Comparison of ENCODE assay signal across 8 cellular contexts in the genomic region with DNA sequence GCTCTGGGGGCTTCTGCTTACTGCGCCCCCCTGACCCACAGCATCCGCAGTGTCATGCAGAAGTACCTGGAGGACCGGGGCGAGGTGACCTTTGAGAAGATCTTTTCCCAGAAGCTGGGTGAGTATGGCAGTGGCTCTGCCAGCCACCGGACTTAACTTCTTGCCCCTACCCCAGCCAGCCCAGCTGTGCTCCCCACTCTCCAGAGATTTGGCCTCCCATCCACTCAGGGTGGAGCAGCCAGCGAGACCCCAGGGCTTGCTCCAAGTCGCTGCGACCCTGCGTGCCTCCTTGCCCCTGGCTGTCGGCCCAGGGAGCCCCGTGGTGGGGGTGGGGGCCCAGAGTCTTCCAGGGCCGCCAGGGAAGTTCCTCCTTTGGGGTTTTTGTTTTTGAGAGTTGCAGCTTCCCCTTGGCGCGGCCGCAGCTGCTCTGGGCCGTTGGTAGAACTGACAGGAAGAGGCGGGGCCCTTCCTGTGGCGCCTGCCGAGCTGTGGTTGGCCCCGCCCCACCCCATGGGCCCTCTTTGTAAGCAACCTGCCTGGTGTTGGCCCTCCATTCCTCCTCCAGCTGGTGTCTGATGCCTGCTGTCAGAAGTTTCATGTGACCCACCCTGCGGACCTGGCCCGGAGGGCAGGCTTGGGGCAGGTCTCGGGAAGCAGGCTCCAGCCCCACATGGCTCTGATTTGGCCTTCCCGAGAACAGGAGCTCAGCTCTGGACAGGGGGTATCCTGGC. TPM values are rescaled to one million over a fixed set of nuclear protein-coding genes. Genes with fewer than 3 reads are reported as not detected.
DNase-seq lines count a peak whose midpoint lies in the region; ATAC-seq, FAIRE-seq and TF ChIP-seq lines count a peak whose summit lies in the region.

No MANE protein-coding gene starts in this region.

- no peak overlapping the region for H3K14ac ChIP-seq in H1 (ENCODE audit: insufficient read length)

- peak overlapping the region; percentile 21 to 54; a peak in 3 of 4 replicates for H3K4me2 ChIP-seq in H1 (ENCODE audit: insufficient read depth in 1 of 2, low read depth in 2 of 2, low read length in 2 of 2)

- FAIRE-seq in H1 (lab: Jason Lieb, UNC), result no peak

- H3K56ac ChIP-seq in H1 (replicated peaks; ENCODE audit: insufficient read length, low read depth, low read length), result peak overlapping the region; percentile 8

- no peaks in the 10 kb centered on the region for H3K27me3 ChIP-seq in H1 (replicated peaks in 1 of 4; ENCODE audit: control insufficient read depth in 3 of 4, extremely low read depth in 1 of 4, insufficient read depth in 3 of 4, low read length in 3 of 4)
- H3K27me3 ChIP-seq in muscle layer of duodenum (ENCODE audit: low read depth, low read length), result no peaks in the 10 kb centered on the region

- peak overlapping the region; percentile 99 for H3K27ac Mint-ChIP-seq in activated CD8-positive, alpha-beta T cell treated with anti-CD3 and anti-CD28 coated beads, Interleukin-2, amount 10 ng/mL, durations not matched to agents 7 days and 5 days

- peak overlapping the region; percentile 86 for H2BK5ac ChIP-seq in H1 (ENCODE audit: low read depth, low read length)

- WGBS in H1 (ENCODE audit: extremely low coverage in 1 of 2, insufficient coverage in 1 of 2, insufficient read length in 1 of 2, insufficient replicate concordance in 2 of 2, low coverage in 1 of 2, low lambda C conversion rate in 2 of 2, missing lambda C conversion rate in 1 of 2), 2 experiments, result 59% methylated on average over 23 of the region's 24 CpGs; no CpG with 5 or more reads in 1 of the 2 experiments

- H3K23me2 ChIP-seq in H1 (ENCODE audit: low read depth, low read length), result no peaks in the 10 kb centered on the region; the same call in 1 of the 2 replicates

- H3K4me3 Mint-ChIP-seq in activated CD8-positive, alpha-beta T cell treated with anti-CD3 and anti-CD28 coated beads, Interleukin-2, amount 10 ng/mL, durations not matched to agents 7 days and 5 days, result peak overlapping the region; percentile 81

- no peaks in the 10 kb centered on the region for H3K9me3 Mint-ChIP-seq in activated CD8-positive, alpha-beta T cell treated with anti-CD3 and anti-CD28 coated beads, Interleukin-2, amount 10 ng/mL, durations not matched to agents 7 days and 5 days (ENCODE audit: insufficient read depth)

- H2BK120ac ChIP-seq in H1 (replicated peaks; ENCODE audit: low read depth, low read length), result peak overlapping the region; percentile 72

- CTCF ChIA-PET in activated CD8-positive, alpha-beta T cell treated with anti-CD3 and anti-CD28 coated beads, Interleukin-2, amount 10 ng/mL, durations not matched to agents 7 days and 5 days (lab: Charles Lee), result interaction anchor here (0.9 to 3.2 kb wide), 13 partner anchors 10 to 105 kb away, joined by 3 to 36 read pairs (median 6); partner anchors contain the start of genes ANKRD13D and POLD4
- CTCF ChIA-PET in H1 (lab: Charles Lee; ENCODE audit: partially characterized antibody), result interaction anchor here (0.6 to 3.7 kb wide), 14 partner anchors 11 to 1586 kb away, joined by 3 to 27 read pairs (median 4); partner anchors contain the start of genes ANKRD13D and GRK2

- H3K36me3 Mint-ChIP-seq in activated CD8-positive, alpha-beta T cell treated with anti-CD3 and anti-CD28 coated beads, Interleukin-2, amount 10 ng/mL, durations not matched to agents 7 days and 5 days (ENCODE audit: low read depth), result peaks cover 87% of the 10 kb centered on the region

- peaks cover 2 to 10% of the 10 kb centered on the region in 2 experiments for H4K20me1 ChIP-seq in H1 (replicated peaks in 1 of 2; ENCODE audit: control insufficient read depth in 1 of 2, insufficient read depth in 2 of 2, low read length in 2 of 2)

- POLR2A ChIA-PET in activated CD8-positive, alpha-beta T cell treated with anti-CD3 and anti-CD28 coated beads, Interleukin-2, amount 10 ng/mL, durations not matched to agents 7 days and 5 days (lab: Charles Lee), result interaction anchor here (0.9 to 5.3 kb wide), 11 partner anchors 9 to 141 kb away, joined by 3 to 94 read pairs (median 5); partner anchors contain the start of genes ANKRD13D, GRK2, POLD4 and SSH3
- POLR2A ChIA-PET in H1 (lab: Charles Lee; ENCODE audit: partially characterized antibody), result interaction anchor here (0.6 to 1.1 kb wide), 6 partner anchors 9 to 1746 kb away, joined by 3 to 5 read pairs (median 4); partner anchors contain the start of gene ANKRD13D

- no peak overlapping the region for H2AFZ ChIP-seq in H1 (ENCODE audit: low read length)

- peak overlapping the region; percentile 41 for H3K4ac ChIP-seq in H1 (replicated peaks; ENCODE audit: insufficient read length, low read depth, low read length)

- H2BK20ac ChIP-seq in H1 (ENCODE audit: low read length), result 0 out of 2 replicates have a peak overlapping the region, but pooled peaks have one; percentile 80

- H3K36me3 ChIP-seq in H1 (ENCODE audit: control insufficient read depth in 2 of 4, insufficient read depth in 4 of 4, low read length in 3 of 4) (peaks cover 12 to 28% (median 26%) of the 10 kb centered on the region in 4 experiments), muscle layer of duodenum (ENCODE audit: control insufficient read depth in 1 of 2, insufficient read depth in 2 of 2, low read length in 2 of 2) (peaks cover 28 to 35% of the 10 kb centered on the region in 2 donors)

- H3K79me2 ChIP-seq in H1 (ENCODE audit: control insufficient read depth in 1 of 2, insufficient read depth in 2 of 2, low read length in 2 of 2), result peaks cover 0 to 31% of the 10 kb centered on the region in 2 experiments; a peak in 3 of 4 replicates

- H3K4me1 ChIP-seq in H1 (replicated peaks in 1 of 4; ENCODE audit: control insufficient read depth in 3 of 4, insufficient read depth in 4 of 4, low read length in 3 of 4), result peaks cover 0 to 24% (median 15%) of the 10 kb centered on the region in 4 experiments; a peak in 6 of 7 replicates
- peaks cover 21 to 62% of the 10 kb centered on the region in 2 donors for H3K4me1 ChIP-seq in muscle layer of duodenum (ENCODE audit: control insufficient read depth in 1 of 2, insufficient read depth in 2 of 2, low read length in 2 of 2)

- H4K91ac ChIP-seq in H1 (replicated peaks; ENCODE audit: insufficient read length, low read length), result peak overlapping the region; percentile 90

- H3K23ac ChIP-seq in H1 (ENCODE audit: insufficient read length), result no peak overlapping the region

- H4K8ac ChIP-seq in H1 (ENCODE audit: extremely low read depth, insufficient read depth, low read length), result peak overlapping the region; percentile 3; the same call in 1 of the 2 replicates

- peak overlapping the region; percentile 8 for H4K5ac ChIP-seq in H1 (ENCODE audit: insufficient read length, low read depth, low read length)

- peaks cover 77% of the 10 kb centered on the region for H3K4me1 Mint-ChIP-seq in activated CD8-positive, alpha-beta T cell treated with anti-CD3 and anti-CD28 coated beads, Interleukin-2, amount 10 ng/mL, durations not matched to agents 7 days and 5 days (ENCODE audit: low read depth)

- H2BK15ac ChIP-seq in H1 (ENCODE audit: low read length), result peak overlapping the region; percentile 88; the same call in 1 of the 2 replicates

- no peak for TF ChIP-seq RAD21 in H1 (IDR thresholded peaks at IDR 0.05 in 1 of 2, conservative IDR thresholded peaks at IDR 0.05 in 1 of 2; ENCODE audit: low read depth in 2 of 2, low read length in 2 of 2)

- 0 out of 4 replicates have a peak, but pooled peaks of 1 of the 3 experiments have one; percentile 3 for TF ChIP-seq CTCF in H1 (IDR thresholded peaks at IDR 0.05; ENCODE audit: control extremely low read depth in 1 of 3, insufficient read depth in 1 of 3, low read depth in 1 of 3, low read length in 3 of 3)

- H3K18ac ChIP-seq in H1 (ENCODE audit: extremely low read depth, low read length), result peak overlapping the region; percentile 90

- peak overlapping the region; percentile 39; the same call in 1 of the 2 replicates for H2BK12ac ChIP-seq in H1 (ENCODE audit: low read depth, low read length)

- TF ChIP-seq EP300 in H1 (IDR thresholded peaks at IDR 0.05; ENCODE audit: borderline replicate concordance in 1 of 2, low read depth in 2 of 2, low read length in 2 of 2), result no peak

- H3K9me3 ChIP-seq in H1 (ENCODE audit: insufficient read depth in 2 of 2, low read depth in 1 of 2, low read length in 1 of 2) (no peaks in the 10 kb centered on the region), muscle layer of duodenum (ENCODE audit: control insufficient read depth in 1 of 2, low read length in 2 of 2) (no peaks in the 10 kb centered on the region)

- DNase-seq in NCI-H510A (lab: John Stamatoyannopoulos, UW) (peak; percentile 91), H1 (ENCODE audit: low read depth in 1 of 2, low spot score in 2 of 2) (peak in 1 of 2 experiments; percentile 82), HPDE6-E6E7 (ENCODE audit: extremely low spot score) (no peak)
- DNase-seq in activated CD8-positive, alpha-beta T cell treated with anti-CD3 and anti-CD28 coated beads, Interleukin-2, amount 10 ng/mL, durations not matched to agents 7 days and 5 days, result peak; percentile 95
- DNase-seq in stimulated activated naive CD4-positive, alpha-beta T cell (lab: John Stamatoyannopoulos, UW), result peak; percentile 80 to 92 (median 88)

- H3K4me3 ChIP-seq in H1 (ENCODE audit: extremely low read depth in 1 of 4, insufficient read depth in 2 of 4, low read depth in 3 of 4, low read length in 4 of 4) (peak overlapping the region in 1 of 4 experiments; percentile 20; a peak in 1 of 8 replicates), muscle layer of duodenum (ENCODE audit: low read depth in 1 of 2, low read length in 2 of 2) (peak overlapping the region; percentile 43 to 46)

- TF ChIP-seq POLR2A in H1 (IDR thresholded peaks at IDR 0.05; ENCODE audit: control extremely low read depth in 1 of 2, low read depth in 2 of 2, low read length in 2 of 2), result no peak

- peak overlapping the region in 1 of 4 experiments; percentile 8; a peak in 1 of 7 replicates for H3K9ac ChIP-seq in H1 (replicated peaks in 1 of 4; ENCODE audit: extremely low read depth in 1 of 4, low read depth in 3 of 4, low read length in 3 of 4)

- H3K27ac ChIP-seq in H1 (ENCODE audit: low read depth, low read length) (0 out of 2 replicates have a peak overlapping the region, but pooled peaks have one; percentile 59), muscle layer of duodenum (ENCODE audit: low read length) (peak overlapping the region; percentile 90)

- peak; percentile 66 for ATAC-seq in GM18861 (IDR thresholded peaks at IDR 0.05; ENCODE audit: unreplicated experiment)
- ATAC-seq in HG02938 (IDR thresholded peaks at IDR 0.05; ENCODE audit: unreplicated experiment), result peak; percentile 70
- ATAC-seq in activated CD8-positive, alpha-beta T cell treated with anti-CD3 and anti-CD28 coated beads, Interleukin-2, amount 10 ng/mL, durations not matched to agents 7 days and 5 days, result peak; percentile 91

- H3K27me3 Mint-ChIP-seq in activated CD8-positive, alpha-beta T cell treated with anti-CD3 and anti-CD28 coated beads, Interleukin-2, amount 10 ng/mL, durations not matched to agents 7 days and 5 days (ENCODE audit: low read depth), result no peaks in the 10 kb centered on the region

- H2AK5ac ChIP-seq in H1 (ENCODE audit: low read depth, low read length), result 0 out of 2 replicates have a peak overlapping the region, but pooled peaks have one; percentile 26

- peaks cover 14% of the 10 kb centered on the region for H3K79me1 ChIP-seq in H1 (ENCODE audit: low read depth, low read length)

RNA-seq across cellular contexts. Expression of gene GRK2, which starts 11.1 kb away (rescaled TPM):
- 100 to 1,000 TPM; 338 to 348 TPM for total RNA-seq in activated CD8-positive, alpha-beta T cell treated with anti-CD3 and anti-CD28 coated beads, Interleukin-2, amount 10 ng/mL, durations not matched to agents 7 days and 5 days
- total RNA-seq in H1 (2021; fragmentation: NEBNext Ultra II Directional; extraction: Animal tissue kit (Norgen Biotek cat#: 25700)), result 47.3 and 51.4 TPM in 2 replicates
- 49.7 and 67.8 TPM in 2 replicates for polyA plus RNA-seq in H1 (2011; rRNA removed)
- 45.7 TPM for polyA plus RNA-seq in H1 (2011; cell fraction: cytosol; rRNA removed)
- polyA plus RNA-seq in H1 (2011; cell fraction: nucleus; rRNA removed), result 154 TPM
- polyA plus RNA-seq in H1 (2012, experiment 1 of 2), result 40.2 to 61.0 TPM (median 51.5 TPM) in 4 replicates
- 42.4 TPM for polyA plus RNA-seq in H1 (2012, experiment 2 of 2)
- polyA plus RNA-seq in H1 (2013, experiment 1 of 2), result 24.9 TPM
- 26.2 TPM for polyA plus RNA-seq in H1 (2013, experiment 2 of 2)
- polyA minus RNA-seq in H1 (2011; rRNA and poly(A)+ RNA removed), result 27.8 and 44.3 TPM in 2 replicates
- 37.5 TPM for polyA minus RNA-seq in H1 (2011; cell fraction: cytosol; rRNA and poly(A)+ RNA removed)
- polyA minus RNA-seq in H1 (2011; cell fraction: nucleus; rRNA and poly(A)+ RNA removed), result 57.3 TPM

RNA-seq across cellular contexts. Expression of gene ANKRD13D, which starts 11.7 kb away (rescaled TPM):
- total RNA-seq in activated CD8-positive, alpha-beta T cell treated with anti-CD3 and anti-CD28 coated beads, Interleukin-2, amount 10 ng/mL, durations not matched to agents 7 days and 5 days, result 100 to 1,000 TPM; 179 to 189 TPM
- 24.9 and 29.2 TPM in 2 replicates for total RNA-seq in H1 (2021; fragmentation: NEBNext Ultra II Directional; extraction: Animal tissue kit (Norgen Biotek cat#: 25700))
- polyA plus RNA-seq in H1 (2011; rRNA removed), result 26.5 and 35.5 TPM in 2 replicates
- 30.2 TPM for polyA plus RNA-seq in H1 (2011; cell fraction: cytosol; rRNA removed)
- 98.7 TPM for polyA plus RNA-seq in H1 (2011; cell fraction: nucleus; rRNA removed)
- 21.2 to 24.2 TPM (median 22.8 TPM) in 4 replicates for polyA plus RNA-seq in H1 (2012, experiment 1 of 2)
- polyA plus RNA-seq in H1 (2012, experiment 2 of 2), result 16.4 TPM
- 18.6 TPM for polyA plus RNA-seq in H1 (2013, experiment 1 of 2)
- polyA plus RNA-seq in H1 (2013, experiment 2 of 2), result 19.3 TPM
- polyA minus RNA-seq in H1 (2011; rRNA and poly(A)+ RNA removed), result 10.0 and 14.3 TPM in 2 replicates
- 10.9 TPM for polyA minus RNA-seq in H1 (2011; cell fraction: cytosol; rRNA and poly(A)+ RNA removed)
- polyA minus RNA-seq in H1 (2011; cell fraction: nucleus; rRNA and poly(A)+ RNA removed), result 36.1 TPM

RNA-seq across cellular contexts. Expression of gene SSH3, which starts 25.9 kb away (rescaled TPM):
- 10 to 100 TPM; 12.0 to 13.0 TPM for total RNA-seq in activated CD8-positive, alpha-beta T cell treated with anti-CD3 and anti-CD28 coated beads, Interleukin-2, amount 10 ng/mL, durations not matched to agents 7 days and 5 days
- 19.8 and 23.6 TPM in 2 replicates for total RNA-seq in H1 (2021; fragmentation: NEBNext Ultra II Directional; extraction: Animal tissue kit (Norgen Biotek cat#: 25700))
- 16.9 and 23.6 TPM in 2 replicates for polyA plus RNA-seq in H1 (2011; rRNA removed)
- 19.8 TPM for polyA plus RNA-seq in H1 (2011; cell fraction: cytosol; rRNA removed)
- polyA plus RNA-seq in H1 (2011; cell fraction: nucleus; rRNA removed), result 80.6 TPM
- 23.8 to 38.6 TPM (median 31.8 TPM) in 4 replicates for polyA plus RNA-seq in H1 (2012, experiment 1 of 2)
- polyA plus RNA-seq in H1 (2012, experiment 2 of 2), result 16.9 TPM
- 49.3 TPM for polyA plus RNA-seq in H1 (2013, experiment 1 of 2)
- polyA plus RNA-seq in H1 (2013, experiment 2 of 2), result 53.9 TPM
- polyA minus RNA-seq in H1 (2011; rRNA and poly(A)+ RNA removed), result 6.9 and 9.6 TPM in 2 replicates
- 12.3 TPM for polyA minus RNA-seq in H1 (2011; cell fraction: cytosol; rRNA and poly(A)+ RNA removed)
- polyA minus RNA-seq in H1 (2011; cell fraction: nucleus; rRNA and poly(A)+ RNA removed), result 14.5 TPM
